ENCODE assay signal across 8 cellular contexts in genomic region chr14:64501326-64502171, GRCh38. TPM values are rescaled to one million over a fixed set of nuclear protein-coding genes. Genes with fewer than 3 reads are reported as not detected.
A peak's percentile ranks its signal among the peaks of the same experiment; 100 is the strongest.
DNase-seq lines count a peak whose midpoint lies in the region; ATAC-seq lines count a peak whose summit lies in the region.

No MANE protein-coding gene starts in this region.

- ATAC-seq in Right ventricle myocardium superior (ENCODE audit: poor library complexity) (peak; percentile 19), GM19452 (IDR thresholded peaks at IDR 0.05; ENCODE audit: unreplicated experiment) (no peak)

- in situ Hi-C loops in Caki2 (cut with HindIII; ENCODE audit: low pct_unique_long_range_greater_than_20kb, low sequenced_read_pairs): no loop called here

- peaks cover 0 to 2% (median 0%) of the 10 kb centered on the region in 3 donors for H3K9me3 Mint-ChIP-seq in IgD-negative memory B cell
- H3K9me3 Mint-ChIP-seq in activated T-cell treated with anti-CD3 and anti-CD28 coated beads, Interleukin-2, amount 50 U/mL, for 24 hours: no peaks in the 10 kb centered on the region

- peak overlapping the region; percentile 98 to 100 (median 98) for H3K27ac Mint-ChIP-seq in IgD-negative memory B cell
- peak overlapping the region; percentile 99 for H3K27ac Mint-ChIP-seq in activated T-cell treated with anti-CD3 and anti-CD28 coated beads, Interleukin-2, amount 50 U/mL, for 24 hours

- H3K27me3 Mint-ChIP-seq in IgD-negative memory B cell: no peaks in the 10 kb centered on the region
- H3K27me3 Mint-ChIP-seq in activated T-cell treated with anti-CD3 and anti-CD28 coated beads, Interleukin-2, amount 50 U/mL, for 24 hours: no peaks in the 10 kb centered on the region

- peak; percentile 56 for DNase-seq in Caki2 (ENCODE audit: low read depth)
- DNase-seq in activated T-cell treated with anti-CD3 and anti-CD28 coated beads, Interleukin-2, amount 50 U/mL, for 24 hours: no peak
- peak; percentile 70 for DNase-seq in Right ventricle myocardium superior
- peak; percentile 11 for DNase-seq in retina
- no peak for DNase-seq in epidermal melanocyte (ENCODE audit: insufficient read length, low spot score)
- no peak for DNase-seq in activated CD4-positive, alpha-beta T cell treated with anti-CD3 and anti-CD28 coated beads for 4 hours

- intact Hi-C loops in Right ventricle myocardium superior (cut with DNase I): no loop called here

- H3K4me3 Mint-ChIP-seq in IgD-negative memory B cell: peak overlapping the region; percentile 96 to 100 (median 98)
- peak overlapping the region; percentile 98 for H3K4me3 Mint-ChIP-seq in activated T-cell treated with anti-CD3 and anti-CD28 coated beads, Interleukin-2, amount 50 U/mL, for 24 hours

- H3K4me1 Mint-ChIP-seq in IgD-negative memory B cell: peaks cover 39 to 43% (median 41%) of the 10 kb centered on the region in 3 donors
- peaks cover 61% of the 10 kb centered on the region for H3K4me1 Mint-ChIP-seq in activated T-cell treated with anti-CD3 and anti-CD28 coated beads, Interleukin-2, amount 50 U/mL, for 24 hours (ENCODE audit: low read depth)

- H3K36me3 Mint-ChIP-seq in IgD-negative memory B cell: peaks cover 2% of the 10 kb centered on the region
- H3K36me3 Mint-ChIP-seq in activated T-cell treated with anti-CD3 and anti-CD28 coated beads, Interleukin-2, amount 50 U/mL, for 24 hours (ENCODE audit: low read depth): peaks cover 68% of the 10 kb centered on the region

RNA-seq across cellular contexts. Expression of gene ZBTB25, which starts 2.1 kb away (rescaled TPM):
- total RNA-seq in Caki2 (2014; rRNA removed; shearing (Covaris generic); ENCODE audit: low replicate concordance): 0.38 and 0.74 TPM in 2 replicates
- polyA plus RNA-seq in IgD-negative memory B cell: 19.4 TPM
- total RNA-seq in Right ventricle myocardium superior: 15.2 TPM

RNA-seq across cellular contexts. Expression of gene ZBTB1, which starts 3.0 kb away (rescaled TPM):
- 20.2 and 36.6 TPM in 2 replicates for total RNA-seq in Caki2 (2014; rRNA removed; shearing (Covaris generic); ENCODE audit: low replicate concordance)
- 57.3 TPM for polyA plus RNA-seq in IgD-negative memory B cell
- 21.5 TPM for total RNA-seq in Right ventricle myocardium superior

RNA-seq across cellular contexts. Expression of gene AKAP5, which starts 36.2 kb away (rescaled TPM):
- 0.87 and 1.3 TPM in 2 replicates for total RNA-seq in Caki2 (2014; rRNA removed; shearing (Covaris generic); ENCODE audit: low replicate concordance)
- 0.66 TPM for polyA plus RNA-seq in IgD-negative memory B cell
- total RNA-seq in Right ventricle myocardium superior: 0.16 TPM

RNA-seq across cellular contexts. Expression of gene HSPA2, which starts 39.0 kb away (rescaled TPM):
- 38.4 and 42.5 TPM in 2 replicates for total RNA-seq in Caki2 (2014; rRNA removed; shearing (Covaris generic); ENCODE audit: low replicate concordance)
- 0.26 TPM for polyA plus RNA-seq in IgD-negative memory B cell
- 14.1 TPM for total RNA-seq in Right ventricle myocardium superior

RNA-seq across cellular contexts. Expression of gene PPP1R36, which starts 48.2 kb away (rescaled TPM):
- not detected in 2 replicates for total RNA-seq in Caki2 (2014; rRNA removed; shearing (Covaris generic); ENCODE audit: low replicate concordance)
- polyA plus RNA-seq in IgD-negative memory B cell: not detected
- 0.19 TPM for total RNA-seq in Right ventricle myocardium superior

Comparison
In these comparisons a context has a peak if more than half of its experiments do, and no peak if none do; other contexts are left out.
1. DNase-seq: peak in Caki2 (single experiment), Right ventricle myocardium superior (single experiment) and retina (single experiment); none in activated T-cell treated with anti-CD3 and anti-CD28 coated beads, Interleukin-2, amount 50 U/mL, for 24 hours (single experiment), epidermal melanocyte (single experiment) and activated CD4-positive, alpha-beta T cell treated with anti-CD3 and anti-CD28 coated beads for 4 hours (0 of 2).